Comparison of ENCODE assay signal across 8 cellular contexts in genomic region chr10:79349072-79349491, GRCh38. TPM values are rescaled to one million over a fixed set of nuclear protein-coding genes. Genes with fewer than 3 reads are reported as not detected.
DNase-seq lines count a peak whose midpoint lies in the region; ATAC-seq and TF ChIP-seq lines count a peak whose summit lies in the region.

No MANE protein-coding gene starts in this region.

- DNase-seq in Karpas-422 (no peak), dorsolateral prefrontal cortex (peak in 1 of 10 donors; percentile 19), neural progenitor cell (ENCODE audit: low spot score) (no peak), NCI-H146 treated with DMSO at 0.1 percent for 48 hours (lab: John Stamatoyannopoulos, UW; ENCODE audit: unreplicated experiment) (no peak)

- H3K9me3 Mint-ChIP-seq in neural progenitor cell, result no peaks in the 10 kb centered on the region

- H3K4me3 Mint-ChIP-seq in neural progenitor cell, result peak overlapping the region; percentile 88

- H3K9me3 ChIP-seq in Karpas-422 (ENCODE audit: low read length), result no peaks in the 10 kb centered on the region
- H3K9me3 ChIP-seq in neural progenitor cell (ENCODE audit: low read depth), result no peaks in the 10 kb centered on the region

- no peak for TF ChIP-seq CTCF in C4-2B (conservative IDR thresholded peaks at IDR 0.05)
- no peak for TF ChIP-seq CTCF in dorsolateral prefrontal cortex (IDR thresholded peaks at IDR 0.05 in 54 of 56, conservative IDR thresholded peaks at IDR 0.05 in 2 of 56; ENCODE audit: low read depth in 1 of 56, partially characterized antibody in 56 of 56)
- TF ChIP-seq CTCF in neural progenitor cell (IDR thresholded peaks at IDR 0.05), result no peak

- peaks cover 2% of the 10 kb centered on the region for H3K27me3 Mint-ChIP-seq in neural progenitor cell (ENCODE audit: insufficient read depth, low read depth)

- intact Hi-C loops in dorsolateral prefrontal cortex (cut with DNase I), result loop anchor here (5.0 to 10.0 kb wide), 3 partner anchors 57 to 1314 kb away; partner anchors contain the start of gene RPS24 (in 1 of the 2)

- H2AFZ ChIP-seq in Karpas-422 (ENCODE audit: low read length) (no peak overlapping the region), neural progenitor cell (replicated peaks) (no peak overlapping the region)

- ATAC-seq in GM19467 (IDR thresholded peaks at IDR 0.05; ENCODE audit: unreplicated experiment), result no peak
- ATAC-seq in GM19397 (IDR thresholded peaks at IDR 0.05; ENCODE audit: unreplicated experiment), result no peak
- ATAC-seq in HG02763 (IDR thresholded peaks at IDR 0.05; ENCODE audit: unreplicated experiment), result no peak

- no peak overlapping the region for H3K27ac Mint-ChIP-seq in neural progenitor cell

- H3K27ac ChIP-seq in C4-2B (peak overlapping the region; percentile 99), Karpas-422 (ENCODE audit: low read length) (no peak overlapping the region), dorsolateral prefrontal cortex (peak overlapping the region in 30 of 59 donors; percentile 2 to 92 (median 84)), neural progenitor cell (no peak overlapping the region)

- H3K4me3 ChIP-seq in Karpas-422 (ENCODE audit: low read length) (peak overlapping the region; percentile 91), dorsolateral prefrontal cortex (peak overlapping the region in 35 of 59 donors; percentile 66 to 95 (median 87)), neural progenitor cell (no peak overlapping the region)

- H3K4me2 ChIP-seq in Karpas-422 (ENCODE audit: low read depth, low read length, poor library complexity, severe bottlenecking) (peak overlapping the region; percentile 99), neural progenitor cell (no peak overlapping the region)

- peaks cover 28% of the 10 kb centered on the region for H3K4me1 ChIP-seq in Karpas-422 (ENCODE audit: low read length)
- peaks cover 15% of the 10 kb centered on the region for H3K4me1 ChIP-seq in neural progenitor cell

- peaks cover 14% of the 10 kb centered on the region for H3K4me1 Mint-ChIP-seq in neural progenitor cell

- peaks cover 10% of the 10 kb centered on the region for H3F3A ChIP-seq in neural progenitor cell (ENCODE audit: low read depth)

- H3K79me2 ChIP-seq in Karpas-422 (ENCODE audit: low read length) (peaks cover 24% of the 10 kb centered on the region), neural progenitor cell (ENCODE audit: low read depth) (no peaks in the 10 kb centered on the region)

- H4K20me1 ChIP-seq in Karpas-422 (ENCODE audit: insufficient read depth, low read depth, low read length) (peaks cover 47% of the 10 kb centered on the region), neural progenitor cell (ENCODE audit: low read depth) (peaks cover 15% of the 10 kb centered on the region)

- H3K27me3 ChIP-seq in Karpas-422 (ENCODE audit: low read length) (no peaks in the 10 kb centered on the region), dorsolateral prefrontal cortex (no peaks in the 10 kb centered on the region), neural progenitor cell (no peaks in the 10 kb centered on the region)

- peaks cover 22% of the 10 kb centered on the region for H3K36me3 Mint-ChIP-seq in neural progenitor cell

- H3K9ac ChIP-seq in Karpas-422 (ENCODE audit: low read length), result peak overlapping the region; percentile 99
- no peak overlapping the region for H3K9ac ChIP-seq in neural progenitor cell

- H3K36me3 ChIP-seq in Karpas-422 (ENCODE audit: insufficient read depth, low read length) (peaks cover 45% of the 10 kb centered on the region), neural progenitor cell (no peaks in the 10 kb centered on the region)

- H3K9me2 ChIP-seq in Karpas-422 (replicated peaks; ENCODE audit: insufficient read depth, low read length), result no peaks in the 10 kb centered on the region

RNA-seq across cellular contexts. Expression of gene PPIF, which starts 1.8 kb away (rescaled TPM):
- 29.4 and 32.1 TPM in 2 replicates for total RNA-seq in Karpas-422 (2014; rRNA removed; shearing (Covaris generic); ENCODE audit: low replicate concordance)
- 10 to 100 TPM; 36.9 to 90.0 (median 52.6) TPM for total RNA-seq in dorsolateral prefrontal cortex
- 27.1 and 27.8 TPM in 2 replicates for total RNA-seq in neural progenitor cell (ENCODE audit: low replicate concordance)

Comparison
In these comparisons a context has a peak if more than half of its experiments do, and no peak if none do; other contexts are left out.
1. H3K27ac ChIP-seq: peak in C4-2B (single experiment) and dorsolateral prefrontal cortex (30 of 59); none in Karpas-422 (single experiment) and neural progenitor cell (single experiment).